1 cellular context compared by ENCODE assay signal in the genomic region with DNA sequence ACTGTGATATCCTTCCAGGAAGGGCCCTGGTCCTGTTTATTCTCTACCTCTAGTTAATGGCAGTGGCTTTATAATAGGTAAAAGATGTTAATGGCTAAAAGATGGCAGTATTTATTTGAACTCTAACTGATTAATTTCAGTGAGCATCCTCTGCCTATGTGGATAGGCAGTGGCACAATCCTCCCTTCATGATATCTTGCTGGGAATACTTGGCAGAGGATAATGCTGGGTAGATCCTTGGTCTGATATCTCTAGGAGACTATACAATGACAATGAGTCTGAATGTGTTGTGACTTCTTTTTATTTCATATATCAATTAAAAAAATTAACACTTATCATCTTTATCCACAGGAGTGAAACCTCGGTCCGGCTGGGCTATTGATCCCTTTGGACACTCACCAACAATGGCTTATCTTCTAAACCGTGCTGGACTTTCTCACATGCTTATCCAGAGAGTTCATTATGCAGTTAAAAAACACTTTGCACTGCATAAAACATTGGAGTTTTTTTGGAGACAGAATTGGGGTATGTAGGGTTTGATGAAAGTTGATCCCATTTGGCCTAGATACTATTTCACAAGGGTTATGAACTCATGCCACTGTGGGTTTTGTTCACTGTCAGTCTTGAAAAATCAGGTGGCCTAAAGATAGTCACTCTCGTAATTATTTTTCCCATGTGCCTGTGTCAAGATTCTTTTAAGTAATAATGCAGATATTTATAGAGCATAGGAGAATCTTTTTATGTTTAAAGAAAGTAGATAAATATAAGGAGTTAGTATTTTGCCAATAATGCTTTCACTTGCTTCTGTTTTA.
TF ChIP-seq lines count a peak whose summit lies in the region.

No MANE protein-coding gene starts in this region.

TF ChIP-seq in HepG2, 621 proteins besides CTCF, POLR2A, EP300 and RAD21:
- TF ChIP-seq ZNF550 (CRISPR knock-in tag; IDR thresholded peaks at IDR 0.05; ENCODE audit: borderline replicate concordance) (no peak), ZNF562 (CRISPR knock-in tag; IDR thresholded peaks at IDR 0.05; ENCODE audit: borderline replicate concordance) (no peak), ZBTB20 (CRISPR knock-in tag; IDR thresholded peaks at IDR 0.05; ENCODE audit: borderline replicate concordance, low read depth) (no peak), ZNF382 (CRISPR knock-in tag; IDR thresholded peaks at IDR 0.05; ENCODE audit: borderline replicate concordance) (no peak), TBX2 (CRISPR knock-in tag; IDR thresholded peaks at IDR 0.05; ENCODE audit: borderline replicate concordance) (no peak), ZNF737 (CRISPR knock-in tag; IDR thresholded peaks at IDR 0.05; ENCODE audit: borderline replicate concordance) (no peak), ZSCAN22 (CRISPR knock-in tag; IDR thresholded peaks at IDR 0.05) (no peak), ZNF260 (CRISPR knock-in tag; IDR thresholded peaks at IDR 0.05; ENCODE audit: borderline replicate concordance, low read depth) (no peak)
- TF ChIP-seq, protein P1, sequence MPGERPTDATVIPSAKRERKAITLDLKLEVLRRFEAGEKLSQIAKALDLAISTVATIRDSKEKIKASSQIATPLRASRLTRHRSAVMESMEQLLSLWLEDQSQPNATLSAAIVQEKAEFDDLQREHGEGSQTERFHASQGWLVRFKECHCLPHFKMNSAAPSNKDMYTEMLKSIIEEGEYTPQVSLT (CRISPR knock-in tag; IDR thresholded peaks at IDR 0.05; ENCODE audit: borderline replicate concordance, low read depth), result no peak
- TF ChIP-seq, protein P2, sequence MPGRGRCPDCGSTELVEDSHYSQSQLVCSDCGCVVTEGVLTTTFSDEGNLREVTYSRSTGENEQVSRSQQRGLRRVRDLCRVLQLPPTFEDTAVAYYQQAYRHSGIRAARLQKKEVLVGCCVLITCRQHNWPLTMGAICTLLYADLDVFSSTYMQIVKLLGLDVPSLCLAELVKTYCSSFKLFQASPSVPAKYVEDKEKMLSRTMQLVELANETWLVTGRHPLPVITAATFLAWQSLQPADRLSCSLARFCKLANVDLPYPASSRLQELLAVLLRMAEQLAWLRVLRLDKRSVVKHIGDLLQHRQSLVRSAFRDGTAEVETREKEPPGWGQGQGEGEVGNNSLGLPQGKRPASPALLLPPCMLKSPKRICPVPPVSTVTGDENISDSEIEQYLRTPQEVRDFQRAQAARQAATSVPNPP (CRISPR knock-in tag; IDR thresholded peaks at IDR 0.05), result no peak
- TF ChIP-seq, protein P3, sequence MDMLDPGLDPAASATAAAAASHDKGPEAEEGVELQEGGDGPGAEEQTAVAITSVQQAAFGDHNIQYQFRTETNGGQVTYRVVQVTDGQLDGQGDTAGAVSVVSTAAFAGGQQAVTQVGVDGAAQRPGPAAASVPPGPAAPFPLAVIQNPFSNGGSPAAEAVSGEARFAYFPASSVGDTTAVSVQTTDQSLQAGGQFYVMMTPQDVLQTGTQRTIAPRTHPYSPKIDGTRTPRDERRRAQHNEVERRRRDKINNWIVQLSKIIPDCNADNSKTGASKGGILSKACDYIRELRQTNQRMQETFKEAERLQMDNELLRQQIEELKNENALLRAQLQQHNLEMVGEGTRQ (IDR thresholded peaks at IDR 0.05; ENCODE audit: low read depth, low read length), result no peak
- TF ChIP-seq, protein P3 (CRISPR knock-in tag; IDR thresholded peaks at IDR 0.05; ENCODE audit: borderline replicate concordance), result no peak
